Comparison of ENCODE assay signal across 2 cellular contexts in the genomic region with DNA sequence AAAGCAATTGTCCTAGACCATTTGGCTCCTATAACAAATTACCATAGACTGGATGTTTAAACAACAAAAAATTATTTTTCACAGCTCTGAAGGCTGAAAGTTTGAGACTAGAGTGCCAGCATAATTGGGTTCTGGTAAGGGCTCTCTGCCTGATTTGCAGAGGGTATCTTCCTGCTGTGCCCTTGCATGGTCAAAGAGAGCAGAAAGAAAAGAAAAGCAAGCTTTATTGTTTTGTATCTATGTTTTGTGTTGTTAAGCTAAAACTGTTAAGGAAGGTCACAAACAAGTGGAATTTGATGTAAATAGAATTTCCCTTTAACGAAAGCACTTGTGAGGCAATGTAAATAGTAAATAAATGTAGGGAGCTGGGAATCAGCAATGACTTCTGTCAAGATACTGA.
A peak's percentile ranks its signal among the peaks of the same experiment; 100 is the strongest.
TF ChIP-seq lines count a peak whose summit lies in the region.

No MANE protein-coding gene starts in this region.

TF ChIP-seq in GM23338, 12 proteins besides CTCF, POLR2A, EP300 and RAD21:
- TF ChIP-seq ZNF114 (CRISPR knock-in tag; IDR thresholded peaks at IDR 0.05) (no peak), NANOG (IDR thresholded peaks at IDR 0.05; ENCODE audit: borderline replicate concordance) (peak; percentile 15; the same call in 1 of the 2 replicates)

TF ChIP-seq in H1, 55 proteins besides CTCF, POLR2A, EP300 and RAD21:
- peak; percentile 66 for TF ChIP-seq CHD7 (IDR thresholded peaks at IDR 0.05; ENCODE audit: insufficient replicate concordance, low read length)
- TF ChIP-seq HDAC6 (IDR thresholded peaks at IDR 0.05; ENCODE audit: low read depth, low read length) = no peak
- no peak for TF ChIP-seq SIRT6 (IDR thresholded peaks at IDR 0.05; ENCODE audit: low read length)
- no peak for TF ChIP-seq ZNF274 (IDR thresholded peaks at IDR 0.05; ENCODE audit: borderline replicate concordance, extremely low read depth, low read length)
